34 cellular contexts compared by ENCODE assay signal in genomic region chr3:166114448-166114847, GRCh38.
"Had no signal": no experiment of that assay in that cellular context is flagged by ENCODE, and none has a peak within 500 bp of the region (broad histone marks: within the 10 kb centered on the region; RNA-seq: fewer than 3 reads in every experiment).

No MANE protein-coding gene starts in this region.

- H3K27ac Mint-ChIP-seq: activated B cell treated with CpG ODN at 0.5 μM for 24 hours; activated CD4-positive, alpha-beta memory T cell treated with anti-CD3 and anti-CD28 coated beads, Interleukin-2, amount 10 ng/mL, durations not matched to agents 7 days and 5 days; activated CD8-positive, alpha-beta memory T cell treated with anti-CD3 and anti-CD28 coated beads, Interleukin-2, amount 10 ng/mL, durations not matched to agents 7 days and 5 days; activated naive CD4-positive, alpha-beta T cell treated with anti-CD3 and anti-CD28 coated beads, Interleukin-2, amount 10 ng/mL, durations not matched to agents 7 days and 5 days; activated naive CD8-positive, alpha-beta T cell; activated naive CD8-positive, alpha-beta T cell treated with anti-CD3 and anti-CD28 coated beads, Interleukin-2, amount 50 U/mL, for 24 hours; brain; T-cell; T-helper 17 cell had no signal

- DNase-seq: activated B cell treated with CpG ODN at 0.5 μM for 24 hours; activated CD4-positive, alpha-beta memory T cell treated with anti-CD3 and anti-CD28 coated beads, Interleukin-2, amount 10 ng/mL, durations not matched to agents 7 days and 5 days; activated CD4-positive, alpha-beta T cell treated with anti-CD3 and anti-CD28 coated beads for 4 hours; activated CD4-positive, alpha-beta T cell treated with anti-CD3 and anti-CD28 coated beads, Interleukin-2, amount 50 U/mL, for 1 hour; activated CD4-positive, CD25-positive, alpha-beta regulatory T cell treated with anti-CD3 and anti-CD28 coated beads, Interleukin-2, amount 50 U/mL, for 72 hours; activated CD8-positive, alpha-beta memory T cell treated with anti-CD3 and anti-CD28 coated beads for 24 hours; activated CD8-positive, alpha-beta memory T cell treated with anti-CD3 and anti-CD28 coated beads, Interleukin-2, amount 10 ng/mL, durations not matched to agents 7 days and 5 days; activated CD8-positive, alpha-beta memory T cell treated with anti-CD3 and anti-CD28 coated beads, Interleukin-2, amount 50 U/mL, for 48 hours; activated effector memory CD4-positive, alpha-beta T cell treated with Interleukin-2 at 50 U/mL for 16 hours; activated naive CD4-positive, alpha-beta T cell treated with anti-CD3 and anti-CD28 coated beads, Interleukin-2, amount 10 ng/mL, durations not matched to agents 7 days and 5 days; activated naive CD8-positive, alpha-beta T cell treated with anti-CD3 and anti-CD28 coated beads, Interleukin-2, amount 50 U/mL, for 24 hours; activated T-cell treated with anti-CD3 and anti-CD28 coated beads, Interleukin-2, amount 50 U/mL, for 48 hours; anterior cingulate cortex; NCI-H1105 treated with DMSO at 0.1 percent for 48 hours; NCI-H1436; NCI-H1694; NCI-H1930; NCI-H2081 treated with DMSO at 0.1 percent for 48 hours; NCI-H226; NCI-H446 treated with DMSO at 0.1 percent for 48 hours; NCI-H524; NCI-H69; NCI-H82; Peyer's patch; RPMI8226; SIG-M5; T-cell; T-helper 17 cell had no signal

- H3K36me3 Mint-ChIP-seq: activated CD8-positive, alpha-beta memory T cell treated with anti-CD3 and anti-CD28 coated beads, Interleukin-2, amount 10 ng/mL, durations not matched to agents 7 days and 5 days; activated naive CD4-positive, alpha-beta T cell treated with anti-CD3 and anti-CD28 coated beads, Interleukin-2, amount 10 ng/mL, durations not matched to agents 7 days and 5 days; activated naive CD8-positive, alpha-beta T cell; brain; T-cell had no signal

- H3K27me3 Mint-ChIP-seq: activated B cell treated with CpG ODN at 0.5 μM for 24 hours; activated CD4-positive, alpha-beta memory T cell treated with anti-CD3 and anti-CD28 coated beads, Interleukin-2, amount 10 ng/mL, durations not matched to agents 7 days and 5 days; activated CD8-positive, alpha-beta memory T cell treated with anti-CD3 and anti-CD28 coated beads, Interleukin-2, amount 10 ng/mL, durations not matched to agents 7 days and 5 days; activated naive CD4-positive, alpha-beta T cell treated with anti-CD3 and anti-CD28 coated beads, Interleukin-2, amount 10 ng/mL, durations not matched to agents 7 days and 5 days; activated naive CD8-positive, alpha-beta T cell; activated naive CD8-positive, alpha-beta T cell treated with anti-CD3 and anti-CD28 coated beads, Interleukin-2, amount 50 U/mL, for 24 hours; central memory CD8-positive, alpha-beta T cell; T-cell; T-helper 17 cell had no signal

- H3K4me1 Mint-ChIP-seq: activated B cell treated with CpG ODN at 0.5 μM for 24 hours; activated CD4-positive, alpha-beta memory T cell treated with anti-CD3 and anti-CD28 coated beads, Interleukin-2, amount 10 ng/mL, durations not matched to agents 7 days and 5 days; activated CD8-positive, alpha-beta memory T cell treated with anti-CD3 and anti-CD28 coated beads, Interleukin-2, amount 10 ng/mL, durations not matched to agents 7 days and 5 days; activated naive CD4-positive, alpha-beta T cell treated with anti-CD3 and anti-CD28 coated beads, Interleukin-2, amount 10 ng/mL, durations not matched to agents 7 days and 5 days; activated naive CD8-positive, alpha-beta T cell treated with anti-CD3 and anti-CD28 coated beads, Interleukin-2, amount 50 U/mL, for 24 hours; brain; central memory CD8-positive, alpha-beta T cell; T-cell; T-helper 17 cell had no signal

- H3K4me3 Mint-ChIP-seq: activated B cell treated with CpG ODN at 0.5 μM for 24 hours; activated CD4-positive, alpha-beta memory T cell treated with anti-CD3 and anti-CD28 coated beads, Interleukin-2, amount 10 ng/mL, durations not matched to agents 7 days and 5 days; activated CD8-positive, alpha-beta memory T cell treated with anti-CD3 and anti-CD28 coated beads, Interleukin-2, amount 10 ng/mL, durations not matched to agents 7 days and 5 days; activated naive CD4-positive, alpha-beta T cell treated with anti-CD3 and anti-CD28 coated beads, Interleukin-2, amount 10 ng/mL, durations not matched to agents 7 days and 5 days; activated naive CD8-positive, alpha-beta T cell; activated naive CD8-positive, alpha-beta T cell treated with anti-CD3 and anti-CD28 coated beads, Interleukin-2, amount 50 U/mL, for 24 hours; brain; central memory CD8-positive, alpha-beta T cell; T-cell; T-helper 17 cell had no signal

- ATAC-seq: activated CD8-positive, alpha-beta memory T cell treated with anti-CD3 and anti-CD28 coated beads, Interleukin-2, amount 10 ng/mL, durations not matched to agents 7 days and 5 days; activated naive CD8-positive, alpha-beta T cell treated with anti-CD3 and anti-CD28 coated beads, Interleukin-2, amount 50 U/mL, for 24 hours; K562; Right ventricle myocardium inferior; SK-N-SH treated with all-trans-retinoic acid at 6 μM for 48 hours; T-cell; T-helper 17 cell had no signal
